In the genomic region with DNA sequence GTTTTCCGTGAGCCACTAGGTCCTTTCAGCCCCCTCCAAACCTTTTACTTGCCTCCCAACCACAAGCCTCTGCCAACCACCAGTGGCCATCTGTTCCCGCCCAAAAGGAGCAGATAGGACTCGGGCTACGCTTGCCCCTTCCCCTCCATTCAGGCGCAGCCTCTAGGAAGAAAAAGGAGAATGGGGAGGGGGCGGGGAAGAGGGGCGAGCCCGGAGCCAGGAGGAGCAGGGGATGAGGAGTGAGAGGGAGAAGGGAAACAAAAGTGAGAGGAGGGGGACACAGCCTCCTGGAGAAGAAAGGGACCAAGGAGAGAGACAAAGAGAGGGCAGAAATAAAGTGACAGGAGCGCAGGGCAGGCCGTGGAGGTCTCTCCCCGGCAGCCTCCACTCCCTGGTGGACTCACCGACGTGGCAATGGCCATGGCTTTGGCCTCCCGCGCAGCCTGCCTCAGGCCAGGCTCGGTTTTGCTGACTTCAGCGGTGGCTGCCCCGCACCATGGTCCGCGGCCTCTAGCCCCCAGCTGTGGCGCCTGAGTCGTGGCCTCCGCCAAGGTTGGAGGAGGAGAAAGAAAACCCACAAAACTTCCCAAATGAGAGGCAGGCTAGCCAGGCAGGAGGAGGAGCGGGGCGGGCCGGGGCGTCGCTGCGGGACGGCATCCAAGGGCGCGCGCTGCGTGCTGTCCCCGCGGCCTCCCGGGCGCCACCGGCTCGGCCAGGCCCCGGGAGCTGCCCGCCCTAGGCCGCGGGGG, we compare ENCODE assay signal across 9 cellular contexts. TPM values are rescaled to one million over a fixed set of nuclear protein-coding genes. Genes with fewer than 3 reads are reported as not detected.
A peak's percentile ranks its signal among the peaks of the same experiment; 100 is the strongest.
DNase-seq lines count a peak whose midpoint lies in the region; ATAC-seq and TF ChIP-seq lines count a peak whose summit lies in the region.
"Had no signal": no experiment of that assay in that cellular context is flagged by ENCODE, and none has a peak within 500 bp of the region (broad histone marks: within the 10 kb centered on the region; RNA-seq: fewer than 3 reads in every experiment).

A gene with protein sequence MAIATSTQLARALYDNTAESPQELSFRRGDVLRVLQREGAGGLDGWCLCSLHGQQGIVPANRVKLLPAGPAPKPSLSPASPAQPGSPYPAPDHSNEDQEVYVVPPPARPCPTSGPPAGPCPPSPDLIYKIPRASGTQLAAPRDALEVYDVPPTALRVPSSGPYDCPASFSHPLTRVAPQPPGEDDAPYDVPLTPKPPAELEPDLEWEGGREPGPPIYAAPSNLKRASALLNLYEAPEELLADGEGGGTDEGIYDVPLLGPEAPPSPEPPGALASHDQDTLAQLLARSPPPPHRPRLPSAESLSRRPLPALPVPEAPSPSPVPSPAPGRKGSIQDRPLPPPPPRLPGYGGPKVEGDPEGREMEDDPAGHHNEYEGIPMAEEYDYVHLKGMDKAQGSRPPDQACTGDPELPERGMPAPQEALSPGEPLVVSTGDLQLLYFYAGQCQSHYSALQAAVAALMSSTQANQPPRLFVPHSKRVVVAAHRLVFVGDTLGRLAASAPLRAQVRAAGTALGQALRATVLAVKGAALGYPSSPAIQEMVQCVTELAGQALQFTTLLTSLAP (minus strand): TSS at position 569 of the 749 bp plus-strand sequence. CDS start 147 bp downstream, at position 422.

- 11% methylated on average over 44 of the region's 44 CpGs for WGBS in thymus

- ATAC-seq in esophagus mucosa: no peak

- no peaks in the 10 kb centered on the region for H3K36me3 ChIP-seq in thymus (ENCODE audit: control insufficient read depth, insufficient read depth)

- CTCF ChIA-PET in RWPE1 (lab: Yijun Ruan, JAX): interaction anchor here (0.5 to 0.6 kb wide), 2 partner anchors 26 to 878 kb away, joined by 3 to 5 read pairs; no protein-coding TSS in a partner anchor

- peak within 1 kb of the TSS; percentile 5 for H3K4me3 ChIP-seq in thymus (ENCODE audit: low read length)

- H3K27ac ChIP-seq in RWPE1 (peak within 1 kb of the TSS; percentile 97), thymus (ENCODE audit: low read depth) (peak within 1 kb of the TSS; percentile 77)

- DNase-seq in RWPE1 (ENCODE audit: low spot score): no peak
- DNase-seq in medulla oblongata (ENCODE audit: extremely low spot score): peak; percentile 54
- no peak for DNase-seq in 8988T
- DNase-seq in COLO829 (ENCODE audit: low spot score): no peak
- no peak for DNase-seq in central memory CD4-positive, alpha-beta T cell
- DNase-seq in GOT3 (lab: John Stamatoyannopoulos, UW): no peak
- DNase-seq: NCI-H526 had no signal

- peaks cover 41% of the 10 kb centered on the region for H3K27me3 ChIP-seq in thymus (ENCODE audit: control insufficient read depth, insufficient read depth)

- H3K9me3 ChIP-seq in thymus (ENCODE audit: control insufficient read depth): no peaks in the 10 kb centered on the region

- POLR2A ChIA-PET in RWPE1 (lab: Yijun Ruan, JAX; ENCODE audit: low non-redundant PET): no interaction called here

- no peaks in the 10 kb centered on the region for H3K4me1 ChIP-seq in thymus (ENCODE audit: control insufficient read depth, insufficient read depth, low read length)

- TF ChIP-seq CTCF in RWPE1 (conservative IDR thresholded peaks at IDR 0.05; ENCODE audit: low read depth): no peak

RNA-seq across cellular contexts. Expression of the gene that starts here (rescaled TPM):
- 27.6 TPM for total RNA-seq in esophagus mucosa
- 5.2 TPM for polyA plus RNA-seq in thymus
